15 cellular contexts compared by ENCODE assay signal in genomic region chr2:36477315-36477714, GRCh38.
DNase-seq lines count a peak whose midpoint lies in the region; ATAC-seq and TF ChIP-seq lines count a peak whose summit lies in the region.
"Had no signal": no experiment of that assay in that cellular context is flagged by ENCODE, and none has a peak within 500 bp of the region (broad histone marks: within the 10 kb centered on the region; RNA-seq: fewer than 3 reads in every experiment).

No MANE protein-coding gene starts in this region.

- no peak for TF ChIP-seq CTCF in smooth muscle cell (IDR thresholded peaks at IDR 0.05; ENCODE audit: borderline replicate concordance, insufficient read depth, poor library complexity, severe bottlenecking)

- peaks cover 98% of the 10 kb centered on the region for H3F3A ChIP-seq in GM23248 (ENCODE audit: insufficient read depth)
- H3F3A ChIP-seq in smooth muscle cell (ENCODE audit: low read depth): peaks cover 5% of the 10 kb centered on the region

- H3K4me2 ChIP-seq in GM23248 (ENCODE audit: unreplicated experiment) (no peak overlapping the region), smooth muscle cell (no peak overlapping the region)

- peaks cover 59% of the 10 kb centered on the region for H3K4me1 ChIP-seq in GM23248 (ENCODE audit: insufficient read depth)
- peaks cover 68% of the 10 kb centered on the region for H3K4me1 ChIP-seq in SJSA1 (replicated peaks)
- peaks cover 3% of the 10 kb centered on the region for H3K4me1 ChIP-seq in smooth muscle cell (ENCODE audit: low read depth)

- 94 to 97% methylated on average over 4 of the region's 4 CpGs for WGBS in GM23248 (ENCODE audit: low coverage in 1 of 2, low lambda C conversion rate in 2 of 2, missing lambda C conversion rate in 2 of 2), 2 experiments
- WGBS in smooth muscle cell (ENCODE audit: low lambda C conversion rate): 97% methylated on average over 4 of the region's 4 CpGs

- no peak overlapping the region for H2AFZ ChIP-seq in GM23248
- H2AFZ ChIP-seq in smooth muscle cell (ENCODE audit: low read depth): no peak overlapping the region

- H3K27me3 ChIP-seq in GM23248 (replicated peaks; ENCODE audit: insufficient read depth): no peaks in the 10 kb centered on the region
- no peaks in the 10 kb centered on the region for H3K27me3 ChIP-seq in SJSA1 (replicated peaks)
- no peaks in the 10 kb centered on the region for H3K27me3 ChIP-seq in smooth muscle cell (ENCODE audit: low read depth)
- H3K27me3 ChIP-seq: tibial nerve had no signal

- no peak overlapping the region for H3K4me3 ChIP-seq in GM23248
- H3K4me3 ChIP-seq in SJSA1: no peak overlapping the region
- no peak overlapping the region for H3K4me3 ChIP-seq in smooth muscle cell
- H3K4me3 ChIP-seq: tibial nerve had no signal

- in situ Hi-C loops in GM23248 (cut with MboI): no loop called here

- no peaks in the 10 kb centered on the region for H3K9me2 ChIP-seq in GM23248 (ENCODE audit: insufficient read depth)

- DNase-seq in GM23248: no peak
- no peak for DNase-seq in SJSA1 (ENCODE audit: low read depth in 1 of 2, low spot score in 2 of 2)
- peak; percentile 46 for DNase-seq in kidney tubule cell (ENCODE audit: low spot score)
- DNase-seq in smooth muscle cell (lab: John Stamatoyannopoulos, UW; ENCODE audit: unreplicated experiment): no peak
- DNase-seq in EL: no peak
- DNase-seq in DMS53 (lab: John Stamatoyannopoulos, UW): no peak
- DNase-seq: activated B cell treated with CpG ODN at 0.5 μM for 24 hours; activated CD8-positive, alpha-beta memory T cell treated with anti-CD3 and anti-CD28 coated beads, Interleukin-2, amount 50 U/mL, for 4 hours; cerebellar nuclear complex; NCI-H2171 treated with DMSO at 0.1 percent for 48 hours had no signal

- H3K79me2 ChIP-seq in GM23248 (ENCODE audit: insufficient read depth) (peaks cover 93% of the 10 kb centered on the region), smooth muscle cell (ENCODE audit: low read depth) (no peaks in the 10 kb centered on the region)

- H3K27ac ChIP-seq in GM23248: peak overlapping the region; percentile 79
- H3K27ac ChIP-seq in SJSA1: peak overlapping the region; percentile 81
- H3K27ac ChIP-seq in smooth muscle cell (ENCODE audit: low read depth): peak overlapping the region; percentile 79

- ATAC-seq in HG02571 (IDR thresholded peaks at IDR 0.05; ENCODE audit: unreplicated experiment) (no peak), HG03095 (IDR thresholded peaks at IDR 0.05; ENCODE audit: unreplicated experiment) (no peak)
- ATAC-seq: activated naive CD4-positive, alpha-beta T cell treated with anti-CD3 and anti-CD28 coated beads, Interleukin-2, amount 50 U/mL, for 72 hours; esophagus mucosa had no signal

- H4K20me1 ChIP-seq in GM23248 (ENCODE audit: insufficient read depth) (no peaks in the 10 kb centered on the region), smooth muscle cell (ENCODE audit: low read depth) (no peaks in the 10 kb centered on the region)

- no peaks in the 10 kb centered on the region for H3K9me3 ChIP-seq in GM23248 (ENCODE audit: low read depth)
- H3K9me3 ChIP-seq in SJSA1 (replicated peaks): peaks cover 14% of the 10 kb centered on the region
- H3K9me3 ChIP-seq in smooth muscle cell (replicated peaks; ENCODE audit: low read depth): peaks cover 13% of the 10 kb centered on the region

- peak overlapping the region; percentile 10; the same call in 1 of the 2 replicates for H3K9ac ChIP-seq in GM23248
- H3K9ac ChIP-seq in smooth muscle cell (ENCODE audit: low read depth): no peak overlapping the region

- H3K36me3 ChIP-seq in GM23248 (ENCODE audit: low read depth) (peaks cover 96% of the 10 kb centered on the region), SJSA1 (peaks cover 91% of the 10 kb centered on the region), smooth muscle cell (ENCODE audit: low read depth) (peaks cover 20% of the 10 kb centered on the region)
